Comparison of ENCODE assay signal across 28 cellular contexts in genomic region chr2:238796223-238796885, GRCh38. TPM values are rescaled to one million over a fixed set of nuclear protein-coding genes. Genes with fewer than 3 reads are reported as not detected.
"Had no signal": no experiment of that assay in that cellular context is flagged by ENCODE, and none has a peak within 500 bp of the region (broad histone marks: within the 10 kb centered on the region; RNA-seq: fewer than 3 reads in every experiment).

No MANE protein-coding gene starts in this region.

- H3K27me3 ChIP-seq: ascending aorta had no signal

- FAIRE-seq: colon, endometrium, endothelial cell of umbilical vein had no signal

- H3K9me3 Mint-ChIP-seq: activated CD4-positive, alpha-beta memory T cell treated with anti-CD3 and anti-CD28 coated beads, Interleukin-2, amount 10 ng/mL, durations not matched to agents 7 days and 5 days; activated CD4-positive, alpha-beta T cell treated with anti-CD3 and anti-CD28 coated beads, Interleukin-2, amount 10 ng/mL, durations not matched to agents 24 days and 14 days; activated naive CD4-positive, alpha-beta T cell treated with anti-CD3 and anti-CD28 coated beads for 36 hours; activated naive CD4-positive, alpha-beta T cell treated with anti-CD3 and anti-CD28 coated beads, Interleukin-2, amount 50 U/mL, for 24 hours; activated naive CD8-positive, alpha-beta T cell treated with anti-CD3 and anti-CD28 coated beads, Interleukin-2, amount 10 ng/mL, durations not matched to agents 7 days and 5 days; activated T-cell treated with anti-CD3 and anti-CD28 coated beads, Interleukin-2, amount 50 U/mL, for 4 hours; activated T-helper 17 cell treated with anti-CD3 and anti-CD28 coated beads, Interleukin-2, amount 50 U/mL, for 72 hours had no signal

- H3K36me3 ChIP-seq: ascending aorta, breast epithelium, esophagus squamous epithelium, gastroesophageal sphincter, heart right ventricle had no signal

- H3K27ac ChIP-seq: ascending aorta, breast epithelium, epithelial cell of prostate, esophagus squamous epithelium, gastroesophageal sphincter, heart right ventricle had no signal

- H3K9me3 ChIP-seq: ascending aorta, breast epithelium, esophagus squamous epithelium, gastroesophageal sphincter, heart right ventricle had no signal

- H3K4me1 ChIP-seq: ascending aorta, breast epithelium, esophagus squamous epithelium, gastroesophageal sphincter, heart right ventricle had no signal

- DNase-seq: activated CD4-positive, alpha-beta memory T cell treated with anti-CD3 and anti-CD28 coated beads, Interleukin-2, amount 10 ng/mL, durations not matched to agents 7 days and 5 days; activated CD4-positive, alpha-beta T cell treated with anti-CD3 and anti-CD28 coated beads for 36 hours; activated CD4-positive, alpha-beta T cell treated with anti-CD3 and anti-CD28 coated beads, Interleukin-2, amount 10 ng/mL, durations not matched to agents 24 days and 14 days; activated CD4-positive, alpha-beta T cell treated with anti-CD3 and anti-CD28 coated beads, Interleukin-2, amount 50 U/mL, for 4 hours; activated CD4-positive, CD25-positive, alpha-beta regulatory T cell; activated CD4-positive, CD25-positive, alpha-beta regulatory T cell treated with anti-CD3 and anti-CD28 coated beads, Interleukin-2, amount 50 U/mL, for 72 hours; activated naive CD4-positive, alpha-beta T cell treated with anti-CD3 and anti-CD28 coated beads for 36 hours; activated naive CD8-positive, alpha-beta T cell treated with anti-CD3 and anti-CD28 coated beads, Interleukin-2, amount 10 ng/mL, durations not matched to agents 7 days and 5 days; activated T-cell treated with anti-CD3 and anti-CD28 coated beads, Interleukin-2, amount 50 U/mL, for 4 hours; caudate nucleus; cortex of kidney; dermis blood vessel endothelial cell; effector CD8-positive, alpha-beta T cell; esophagus squamous epithelium; foreskin melanocyte; heart right ventricle; T-helper 2 cell had no signal

- H3K4me3 ChIP-seq: ascending aorta, breast epithelium, esophagus squamous epithelium, gastroesophageal sphincter, heart right ventricle had no signal

- H3K27ac Mint-ChIP-seq: activated CD4-positive, alpha-beta memory T cell treated with anti-CD3 and anti-CD28 coated beads, Interleukin-2, amount 10 ng/mL, durations not matched to agents 7 days and 5 days; activated CD4-positive, alpha-beta T cell treated with anti-CD3 and anti-CD28 coated beads for 36 hours; activated CD4-positive, alpha-beta T cell treated with anti-CD3 and anti-CD28 coated beads, Interleukin-2, amount 10 ng/mL, durations not matched to agents 24 days and 14 days; activated naive CD4-positive, alpha-beta T cell treated with anti-CD3 and anti-CD28 coated beads for 36 hours; activated naive CD4-positive, alpha-beta T cell treated with anti-CD3 and anti-CD28 coated beads, Interleukin-2, amount 50 U/mL, for 24 hours; activated naive CD8-positive, alpha-beta T cell treated with anti-CD3 and anti-CD28 coated beads, Interleukin-2, amount 10 ng/mL, durations not matched to agents 7 days and 5 days; activated T-helper 17 cell treated with anti-CD3 and anti-CD28 coated beads, Interleukin-2, amount 50 U/mL, for 72 hours; brain had no signal

- H3K36me3 Mint-ChIP-seq: activated naive CD4-positive, alpha-beta T cell treated with anti-CD3 and anti-CD28 coated beads, Interleukin-2, amount 50 U/mL, for 24 hours; activated naive CD8-positive, alpha-beta T cell treated with anti-CD3 and anti-CD28 coated beads, Interleukin-2, amount 10 ng/mL, durations not matched to agents 7 days and 5 days; brain had no signal

- ATAC-seq: activated CD4-positive, alpha-beta T cell treated with anti-CD3 and anti-CD28 coated beads for 36 hours; activated T-cell treated with anti-CD3 and anti-CD28 coated beads, Interleukin-2, amount 50 U/mL, for 4 hours; activated T-helper 17 cell treated with anti-CD3 and anti-CD28 coated beads, Interleukin-2, amount 50 U/mL, for 72 hours; gastroesophageal sphincter; heart right ventricle had no signal

RNA-seq across cellular contexts. Expression of gene TWIST2, which starts 51.5 kb away (rescaled TPM):
- total RNA-seq: activated CD4-positive, alpha-beta memory T cell treated with anti-CD3 and anti-CD28 coated beads, Interleukin-2, amount 10 ng/mL, durations not matched to agents 7 days and 5 days; activated CD4-positive, alpha-beta T cell treated with anti-CD3 and anti-CD28 coated beads for 36 hours; activated CD4-positive, alpha-beta T cell treated with anti-CD3 and anti-CD28 coated beads, Interleukin-2, amount 10 ng/mL, durations not matched to agents 24 days and 14 days; activated naive CD4-positive, alpha-beta T cell treated with anti-CD3 and anti-CD28 coated beads for 36 hours; activated naive CD8-positive, alpha-beta T cell treated with anti-CD3 and anti-CD28 coated beads, Interleukin-2, amount 10 ng/mL, durations not matched to agents 7 days and 5 days; activated T-cell treated with anti-CD3 and anti-CD28 coated beads, Interleukin-2, amount 50 U/mL, for 4 hours; activated T-helper 17 cell treated with anti-CD3 and anti-CD28 coated beads, Interleukin-2, amount 50 U/mL, for 72 hours; dermis blood vessel endothelial cell; T-helper 1 cell treated with Interleukin-12 subunit alpha and Interleukin-12 subunit beta and Interleukin-4 antibody, amounts not matched to agents 30 ng/mL and 1 ng/mL, for 36 hours had no signal
